Comparison of ENCODE assay signal across 39 cellular contexts in genomic region chr6:25676775-25677174, GRCh38. TPM values are rescaled to one million over a fixed set of nuclear protein-coding genes. Genes with fewer than 3 reads are reported as not detected.
"Had no signal": no experiment of that assay in that cellular context is flagged by ENCODE, and none has a peak within 500 bp of the region (broad histone marks: within the 10 kb centered on the region; RNA-seq: fewer than 3 reads in every experiment).

No MANE protein-coding gene starts in this region.

- H3K9me3 ChIP-seq: adrenal gland, ascending aorta had no signal

- H3K27me3 ChIP-seq: adrenal gland, ascending aorta, cardiac muscle cell had no signal

- DNase-seq: activated B cell treated with CpG ODN at 0.5 μM for 24 hours; activated CD4-positive, alpha-beta memory T cell treated with anti-CD3 and anti-CD28 coated beads for 36 hours; activated CD4-positive, alpha-beta T cell treated with anti-CD3 and anti-CD28 coated beads for 4 hours; activated CD4-positive, alpha-beta T cell treated with anti-CD3 and anti-CD28 coated beads, Interleukin-2, amount 10 ng/mL, durations not matched to agents 24 days and 14 days; activated CD4-positive, alpha-beta T cell treated with anti-CD3 and anti-CD28 coated beads, Interleukin-2, amount 50 U/mL, for 1 hour; activated CD4-positive, alpha-beta T cell treated with anti-CD3 and anti-CD28 coated beads, Interleukin-2, amount 50 U/mL, for 4 hours; activated CD4-positive, CD25-positive, alpha-beta regulatory T cell treated with anti-CD3 and anti-CD28 coated beads, Interleukin-2, amount 50 U/mL, for 72 hours; activated CD8-positive, alpha-beta memory T cell treated with anti-CD3 and anti-CD28 coated beads, Interleukin-2, amount 50 U/mL, for 4 hours; activated CD8-positive, alpha-beta T cell treated with anti-CD3 and anti-CD28 coated beads for 36 hours; activated effector memory CD4-positive, alpha-beta T cell treated with anti-CD3 and anti-CD28 coated beads, Interleukin-2, amount 50 U/mL, for 16 hours; activated gamma-delta T cell treated with Interleukin-2 at 50 U/mL for 16 hours; activated naive CD4-positive, alpha-beta T cell; activated naive CD4-positive, alpha-beta T cell treated with anti-CD3 and anti-CD28 coated beads for 36 hours; activated naive CD4-positive, alpha-beta T cell treated with anti-CD3 and anti-CD28 coated beads, Interleukin-2, amount 50 U/mL, for 16 hours; activated naive CD8-positive, alpha-beta T cell treated with anti-CD3 and anti-CD28 coated beads for 36 hours; activated T-cell treated with anti-CD3 and anti-CD28 coated beads for 4 hours; activated T-cell treated with anti-CD3 and anti-CD28 coated beads, Interleukin-2, amount 50 U/mL, for 1 hour; activated T-cell treated with anti-CD3 and anti-CD28 coated beads, Interleukin-2, amount 50 U/mL, for 4 hours; activated T-cell treated with anti-CD3 and anti-CD28 coated beads, Interleukin-2, amount 50 U/mL, for 72 hours; adrenal gland; amniotic stem cell; caudate nucleus; cerebellar nuclear complex; T-helper 2 cell; T-helper 9 cell had no signal

- H3K27ac ChIP-seq: adrenal gland, ascending aorta, cardiac muscle cell, VCaP had no signal

- H3K27ac Mint-ChIP-seq: activated B cell treated with CpG ODN at 0.5 μM for 24 hours; activated CD4-positive, alpha-beta memory T cell treated with anti-CD3 and anti-CD28 coated beads for 36 hours; activated CD4-positive, alpha-beta T cell treated with anti-CD3 and anti-CD28 coated beads, Interleukin-2, amount 10 ng/mL, durations not matched to agents 24 days and 14 days; activated CD8-positive, alpha-beta T cell treated with anti-CD3 and anti-CD28 coated beads for 36 hours; activated naive CD4-positive, alpha-beta T cell treated with anti-CD3 and anti-CD28 coated beads for 36 hours; activated naive CD4-positive, alpha-beta T cell treated with anti-CD3 and anti-CD28 coated beads, Interleukin-2, amount 50 U/mL, for 72 hours; activated naive CD8-positive, alpha-beta T cell treated with anti-CD3 and anti-CD28 coated beads for 36 hours; activated T-cell treated with anti-CD3 and anti-CD28 coated beads, Interleukin-2, amount 50 U/mL, for 72 hours; activated T-helper 1 cell treated with anti-CD3 and anti-CD28 coated beads, Interleukin-12 subunit alpha, Interleukin-12 subunit beta, Interleukin-2, Interleukin-4 antibody, amounts not matched to agents 30 ng/mL and 10 ng/mL and 1 ng/mL, durations not matched to agents 14 hours and 24 hours and 36 hours; activated T-helper 17 cell treated with anti-CD3 and anti-CD28 coated beads, Interleukin-2, amount 50 U/mL, for 72 hours; brain; T-helper 1 cell treated with Interleukin-12 subunit alpha and Interleukin-12 subunit beta and Interleukin-4 antibody, amounts not matched to agents 30 μg/mL and 1 μg/mL, for 36 hours; T-helper 2 cell treated with Interferon-gamma antibody and Interleukin-4, amounts not matched to agents 5 μg/mL and 100 μg/mL, for 36 hours had no signal

- H3K4me3 ChIP-seq: adrenal gland, ascending aorta, cardiac muscle cell had no signal

- H3K9me3 Mint-ChIP-seq: activated B cell treated with CpG ODN at 0.5 μM for 24 hours; activated CD4-positive, alpha-beta memory T cell treated with anti-CD3 and anti-CD28 coated beads for 36 hours; activated CD4-positive, alpha-beta T cell treated with anti-CD3 and anti-CD28 coated beads, Interleukin-2, amount 10 ng/mL, durations not matched to agents 24 days and 14 days; activated CD8-positive, alpha-beta T cell treated with anti-CD3 and anti-CD28 coated beads for 36 hours; activated naive CD4-positive, alpha-beta T cell treated with anti-CD3 and anti-CD28 coated beads for 36 hours; activated naive CD4-positive, alpha-beta T cell treated with anti-CD3 and anti-CD28 coated beads, Interleukin-2, amount 50 U/mL, for 72 hours; activated naive CD8-positive, alpha-beta T cell treated with anti-CD3 and anti-CD28 coated beads for 36 hours; activated T-cell treated with anti-CD3 and anti-CD28 coated beads, Interleukin-2, amount 50 U/mL, for 4 hours; activated T-cell treated with anti-CD3 and anti-CD28 coated beads, Interleukin-2, amount 50 U/mL, for 72 hours; activated T-helper 1 cell treated with anti-CD3 and anti-CD28 coated beads, Interleukin-12 subunit alpha, Interleukin-12 subunit beta, Interleukin-2, Interleukin-4 antibody, amounts not matched to agents 30 ng/mL and 10 ng/mL and 1 ng/mL, durations not matched to agents 14 hours and 24 hours and 36 hours; activated T-helper 17 cell treated with anti-CD3 and anti-CD28 coated beads, Interleukin-2, amount 50 U/mL, for 72 hours; brain; central memory CD8-positive, alpha-beta T cell; T-helper 1 cell treated with Interleukin-12 subunit alpha and Interleukin-12 subunit beta and Interleukin-4 antibody, amounts not matched to agents 30 μg/mL and 1 μg/mL, for 36 hours; T-helper 2 cell treated with Interferon-gamma antibody and Interleukin-4, amounts not matched to agents 5 μg/mL and 100 μg/mL, for 36 hours had no signal

- H3K36me3 Mint-ChIP-seq: activated CD4-positive, alpha-beta memory T cell treated with anti-CD3 and anti-CD28 coated beads for 36 hours; activated naive CD4-positive, alpha-beta T cell treated with anti-CD3 and anti-CD28 coated beads, Interleukin-2, amount 50 U/mL, for 72 hours; activated naive CD8-positive, alpha-beta T cell treated with anti-CD3 and anti-CD28 coated beads for 36 hours; brain had no signal

- H3K4me1 ChIP-seq: adrenal gland, ascending aorta had no signal

- H3K4me3 Mint-ChIP-seq: activated B cell treated with CpG ODN at 0.5 μM for 24 hours; activated CD4-positive, alpha-beta memory T cell treated with anti-CD3 and anti-CD28 coated beads for 36 hours; activated CD4-positive, alpha-beta T cell treated with anti-CD3 and anti-CD28 coated beads, Interleukin-2, amount 10 ng/mL, durations not matched to agents 24 days and 14 days; activated CD8-positive, alpha-beta T cell treated with anti-CD3 and anti-CD28 coated beads for 36 hours; activated naive CD4-positive, alpha-beta T cell treated with anti-CD3 and anti-CD28 coated beads for 36 hours; activated naive CD8-positive, alpha-beta T cell treated with anti-CD3 and anti-CD28 coated beads for 36 hours; activated T-cell treated with anti-CD3 and anti-CD28 coated beads, Interleukin-2, amount 50 U/mL, for 4 hours; activated T-cell treated with anti-CD3 and anti-CD28 coated beads, Interleukin-2, amount 50 U/mL, for 72 hours; activated T-helper 1 cell treated with anti-CD3 and anti-CD28 coated beads, Interleukin-12 subunit alpha, Interleukin-12 subunit beta, Interleukin-2, Interleukin-4 antibody, amounts not matched to agents 30 ng/mL and 10 ng/mL and 1 ng/mL, durations not matched to agents 14 hours and 24 hours and 36 hours; activated T-helper 17 cell treated with anti-CD3 and anti-CD28 coated beads, Interleukin-2, amount 50 U/mL, for 72 hours; brain; central memory CD8-positive, alpha-beta T cell; T-helper 1 cell treated with Interleukin-12 subunit alpha and Interleukin-12 subunit beta and Interleukin-4 antibody, amounts not matched to agents 30 μg/mL and 1 μg/mL, for 36 hours; T-helper 2 cell treated with Interferon-gamma antibody and Interleukin-4, amounts not matched to agents 5 μg/mL and 100 μg/mL, for 36 hours had no signal

- H3K36me3 ChIP-seq: adrenal gland, ascending aorta, cardiac muscle cell had no signal

- FAIRE-seq: bronchial epithelial cell, TTC549 had no signal

- H3K4me1 Mint-ChIP-seq: activated B cell treated with CpG ODN at 0.5 μM for 24 hours; activated CD4-positive, alpha-beta T cell treated with anti-CD3 and anti-CD28 coated beads, Interleukin-2, amount 10 ng/mL, durations not matched to agents 24 days and 14 days; activated naive CD8-positive, alpha-beta T cell treated with anti-CD3 and anti-CD28 coated beads for 36 hours; activated T-helper 17 cell treated with anti-CD3 and anti-CD28 coated beads, Interleukin-2, amount 50 U/mL, for 72 hours; central memory CD8-positive, alpha-beta T cell had no signal

- ATAC-seq: activated CD8-positive, alpha-beta T cell treated with anti-CD3 and anti-CD28 coated beads for 36 hours; activated naive CD4-positive, alpha-beta T cell treated with anti-CD3 and anti-CD28 coated beads, Interleukin-2, amount 50 U/mL, for 72 hours; activated T-cell treated with anti-CD3 and anti-CD28 coated beads, Interleukin-2, amount 50 U/mL, for 4 hours; activated T-cell treated with anti-CD3 and anti-CD28 coated beads, Interleukin-2, amount 50 U/mL, for 72 hours; activated T-helper 17 cell treated with anti-CD3 and anti-CD28 coated beads, Interleukin-2, amount 50 U/mL, for 72 hours had no signal

RNA-seq across cellular contexts. Expression of gene SCGN, which starts 24.8 kb away (rescaled TPM):
- total RNA-seq: activated B cell treated with CpG ODN at 0.5 μM for 24 hours; activated CD4-positive, alpha-beta memory T cell treated with anti-CD3 and anti-CD28 coated beads for 36 hours; activated CD4-positive, alpha-beta T cell treated with anti-CD3 and anti-CD28 coated beads, Interleukin-2, amount 10 ng/mL, durations not matched to agents 24 days and 14 days; activated CD8-positive, alpha-beta memory T cell treated with anti-CD3 and anti-CD28 coated beads for 36 hours; activated CD8-positive, alpha-beta T cell treated with anti-CD3 and anti-CD28 coated beads for 36 hours; activated naive CD4-positive, alpha-beta T cell treated with anti-CD3 and anti-CD28 coated beads for 36 hours; activated naive CD4-positive, alpha-beta T cell treated with anti-CD3 and anti-CD28 coated beads, Interleukin-2, amount 50 U/mL, for 72 hours; activated naive CD8-positive, alpha-beta T cell treated with anti-CD3 and anti-CD28 coated beads for 36 hours; activated T-cell treated with anti-CD3 and anti-CD28 coated beads, Interleukin-2, amount 50 U/mL, for 4 hours; activated T-cell treated with anti-CD3 and anti-CD28 coated beads, Interleukin-2, amount 50 U/mL, for 72 hours; activated T-helper 1 cell treated with anti-CD3 and anti-CD28 coated beads, Interleukin-12 subunit alpha, Interleukin-12 subunit beta, Interleukin-2, Interleukin-4 antibody, amounts not matched to agents 30 ng/mL and 10 ng/mL and 1 ng/mL, durations not matched to agents 14 hours and 24 hours and 36 hours; activated T-helper 17 cell treated with anti-CD3 and anti-CD28 coated beads, Interleukin-2, amount 50 U/mL, for 72 hours; ascending aorta; bronchial epithelial cell; cardiac muscle cell; chondrocyte had no signal
- polyA plus RNA-seq: cardiac muscle cell had no signal
